14 cellular contexts compared by ENCODE assay signal in genomic region chr22:49753961-49754673, GRCh38.
DNase-seq lines count a peak whose midpoint lies in the region; ATAC-seq and TF ChIP-seq lines count a peak whose summit lies in the region.
"Had no signal": no experiment of that assay in that cellular context is flagged by ENCODE, and none has a peak within 500 bp of the region (broad histone marks: within the 10 kb centered on the region; RNA-seq: fewer than 3 reads in every experiment).

No MANE protein-coding gene starts in this region.

- H3K36me3 ChIP-seq in OCI-LY7 (ENCODE audit: insufficient read depth, low read length) = no peaks in the 10 kb centered on the region
- H3K36me3 ChIP-seq: ascending aorta had no signal

- TF ChIP-seq CTCF in C4-2B (conservative IDR thresholded peaks at IDR 0.05) (no peak), OCI-LY7 (conservative IDR thresholded peaks at IDR 0.05; ENCODE audit: low read length) (no peak)

- H3K27me3 Mint-ChIP-seq in activated naive CD4-positive, alpha-beta T cell treated with anti-CD3 and anti-CD28 coated beads for 36 hours (ENCODE audit: low read depth) = no peaks in the 10 kb centered on the region

- intact Hi-C loops in activated naive CD4-positive, alpha-beta T cell treated with anti-CD3 and anti-CD28 coated beads for 36 hours (cut with micrococcal nuclease) = no loop called here
- intact Hi-C loops in OCI-LY7 (cut with micrococcal nuclease; ENCODE audit: unreplicated experiment) = no loop called here

- no peak for TF ChIP-seq POLR2A in erythroblast (IDR thresholded peaks at IDR 0.05; ENCODE audit: low read length)

- no peaks in the 10 kb centered on the region for H3K4me1 Mint-ChIP-seq in activated naive CD4-positive, alpha-beta T cell treated with anti-CD3 and anti-CD28 coated beads for 36 hours (ENCODE audit: low read depth)
- H3K4me1 Mint-ChIP-seq: activated CD4-positive, alpha-beta memory T cell treated with anti-CD3 and anti-CD28 coated beads, Interleukin-2, amount 10 ng/mL, durations not matched to agents 7 days and 5 days had no signal

- no peak overlapping the region for H3K4me2 ChIP-seq in OCI-LY7 (ENCODE audit: low read length)

- CTCF ChIA-PET in activated naive CD4-positive, alpha-beta T cell treated with anti-CD3 and anti-CD28 coated beads for 36 hours (lab: Charles Lee) = interaction anchor here (0.6 to 1.7 kb wide), 2 partner anchors 14 to 102 kb away, joined by 3 to 5 read pairs; no protein-coding TSS in a partner anchor
- CTCF ChIA-PET in OCI-LY7 (lab: Charles Lee; ENCODE audit: unreplicated experiment) = no interaction called here

- H3K4me3 Mint-ChIP-seq in activated naive CD4-positive, alpha-beta T cell treated with anti-CD3 and anti-CD28 coated beads for 36 hours = no peak overlapping the region
- H3K4me3 Mint-ChIP-seq: activated CD4-positive, alpha-beta memory T cell treated with anti-CD3 and anti-CD28 coated beads, Interleukin-2, amount 10 ng/mL, durations not matched to agents 7 days and 5 days; natural killer cell treated with Interleukin-12 subunit alpha and Interleukin-12 subunit beta and Interleukin-15 and Interleukin-18, amount 100 ng/mL, for 72 hours had no signal

- H3K36me3 Mint-ChIP-seq in activated naive CD4-positive, alpha-beta T cell treated with anti-CD3 and anti-CD28 coated beads for 36 hours (ENCODE audit: low read depth) = no peaks in the 10 kb centered on the region
- H3K36me3 Mint-ChIP-seq: natural killer cell treated with Interleukin-12 subunit alpha and Interleukin-12 subunit beta and Interleukin-15 and Interleukin-18, amount 100 ng/mL, for 72 hours had no signal

- H3K9me3 ChIP-seq in OCI-LY7 (ENCODE audit: low read length) = no peaks in the 10 kb centered on the region
- H3K9me3 ChIP-seq: ascending aorta had no signal

- POLR2A ChIA-PET in OCI-LY7 (lab: Charles Lee) = no interaction called here

- no peaks in the 10 kb centered on the region for H3K9me3 Mint-ChIP-seq in activated naive CD4-positive, alpha-beta T cell treated with anti-CD3 and anti-CD28 coated beads for 36 hours
- H3K9me3 Mint-ChIP-seq: activated CD4-positive, alpha-beta memory T cell treated with anti-CD3 and anti-CD28 coated beads, Interleukin-2, amount 10 ng/mL, durations not matched to agents 7 days and 5 days; natural killer cell treated with Interleukin-12 subunit alpha and Interleukin-12 subunit beta and Interleukin-15 and Interleukin-18, amount 100 ng/mL, for 72 hours had no signal

- H3K27ac ChIP-seq in C4-2B (peak overlapping the region; percentile 64; the same call in 1 of the 2 replicates), OCI-LY7 (ENCODE audit: low read depth, low read length, poor library complexity, severe bottlenecking) (no peak overlapping the region)
- H3K27ac ChIP-seq: ascending aorta, GM23248 had no signal

- no peak overlapping the region for H2AFZ ChIP-seq in OCI-LY7 (ENCODE audit: low read length)
- H2AFZ ChIP-seq: GM23248 had no signal

- H3K4me1 ChIP-seq in OCI-LY7 (ENCODE audit: insufficient read depth, low read length, poor library complexity, severe bottlenecking) = no peaks in the 10 kb centered on the region
- H3K4me1 ChIP-seq: ascending aorta had no signal

- DNase-seq in GM03348 (ENCODE audit: low spot score) = peak; percentile 6
- peak; percentile 73 for DNase-seq in NCI-H345 (lab: John Stamatoyannopoulos, UW)
- no peak for DNase-seq in erythroblast (lab: John Stamatoyannopoulos, UW)
- DNase-seq in activated naive CD4-positive, alpha-beta T cell treated with anti-CD3 and anti-CD28 coated beads for 36 hours = no peak
- no peak for DNase-seq in OCI-LY7 (ENCODE audit: low spot score)
- DNase-seq in AG20443 (ENCODE audit: low spot score) = no peak
- DNase-seq: activated CD4-positive, alpha-beta memory T cell treated with anti-CD3 and anti-CD28 coated beads, Interleukin-2, amount 10 ng/mL, durations not matched to agents 7 days and 5 days; activated gamma-delta T cell; GM23248; NCI-H2227 treated with DMSO at 0.1 percent for 48 hours had no signal

- H3K79me2 ChIP-seq in OCI-LY7 (ENCODE audit: insufficient read depth, low read depth, low read length) = no peaks in the 10 kb centered on the region

- ATAC-seq in esophagus mucosa = peak; percentile 14
- ATAC-seq: natural killer cell treated with Interleukin-12 subunit alpha and Interleukin-12 subunit beta and Interleukin-15 and Interleukin-18, amount 100 ng/mL, for 72 hours had no signal

- H3K27ac Mint-ChIP-seq in activated naive CD4-positive, alpha-beta T cell treated with anti-CD3 and anti-CD28 coated beads for 36 hours = no peak overlapping the region
- H3K27ac Mint-ChIP-seq: activated CD4-positive, alpha-beta memory T cell treated with anti-CD3 and anti-CD28 coated beads, Interleukin-2, amount 10 ng/mL, durations not matched to agents 7 days and 5 days; natural killer cell treated with Interleukin-12 subunit alpha and Interleukin-12 subunit beta and Interleukin-15 and Interleukin-18, amount 100 ng/mL, for 72 hours had no signal

- no peaks in the 10 kb centered on the region for H3K9me2 ChIP-seq in OCI-LY7 (ENCODE audit: insufficient read depth, low read length)

- no TSS peak for BruUV-seq in OCI-LY7 (replicated peaks; lab: Mats Ljungman, UMichigan)

- no peak overlapping the region for H3K4me3 ChIP-seq in OCI-LY7 (ENCODE audit: low read depth, low read length, poor library complexity, severe bottlenecking)
- H3K4me3 ChIP-seq: ascending aorta, GM23248 had no signal

- H4K20me1 ChIP-seq in OCI-LY7 (ENCODE audit: insufficient read depth, low read length) = no peaks in the 10 kb centered on the region

Comparison
In these comparisons a context has a peak if more than half of its experiments do, and no peak if none do; other contexts are left out.
1. DNase-seq: peak in GM03348 (single experiment) and NCI-H345 (single experiment); none in erythroblast (0 of 2), activated naive CD4-positive, alpha-beta T cell treated with anti-CD3 and anti-CD28 coated beads for 36 hours (single experiment), OCI-LY7 (single experiment) and AG20443 (single experiment).